ENCODE assay signal across 17 cellular contexts in genomic region chr3:122559906-122560305, GRCh38. TPM values are rescaled to one million over a fixed set of nuclear protein-coding genes. Genes with fewer than 3 reads are reported as not detected.
"Had no signal": no experiment of that assay in that cellular context is flagged by ENCODE, and none has a peak within 500 bp of the region (broad histone marks: within the 10 kb centered on the region; RNA-seq: fewer than 3 reads in every experiment).

No MANE protein-coding gene starts in this region.

- H3K4me3 Mint-ChIP-seq: activated naive CD4-positive, alpha-beta T cell treated with anti-CD3 and anti-CD28 coated beads for 36 hours; activated T-cell treated with anti-CD3 and anti-CD28 coated beads, Interleukin-2, amount 50 U/mL, for 24 hours; immature natural killer cell; mesothelial cell of epicardium; type B pancreatic cell had no signal

- H3K9me3 ChIP-seq: left lung, sigmoid colon, thoracic aorta, vagina had no signal

- H3K27me3 Mint-ChIP-seq: activated T-cell treated with anti-CD3 and anti-CD28 coated beads, Interleukin-2, amount 50 U/mL, for 24 hours; naive thymus-derived CD8-positive, alpha-beta T cell; progenitor cell of endocrine pancreas; T-cell had no signal

- H3K9me3 Mint-ChIP-seq: activated naive CD4-positive, alpha-beta T cell treated with anti-CD3 and anti-CD28 coated beads for 36 hours; activated T-cell treated with anti-CD3 and anti-CD28 coated beads, Interleukin-2, amount 50 U/mL, for 24 hours; immature natural killer cell; mesothelial cell of epicardium; naive thymus-derived CD8-positive, alpha-beta T cell; T-cell; type B pancreatic cell had no signal

- H3K4me3 ChIP-seq: left lung, lung, sigmoid colon, smooth muscle cell, thoracic aorta, vagina had no signal

- H3K27ac ChIP-seq: brain microvascular endothelial cell, foreskin keratinocyte, left lung, thoracic aorta, vagina had no signal

- H3K4me2 ChIP-seq: smooth muscle cell had no signal

- H3K36me3 ChIP-seq: brain microvascular endothelial cell had no signal

- H3K27me3 ChIP-seq: brain microvascular endothelial cell, foreskin keratinocyte, left lung, sigmoid colon, vagina had no signal

- H3K27ac Mint-ChIP-seq: activated naive CD4-positive, alpha-beta T cell treated with anti-CD3 and anti-CD28 coated beads for 36 hours; activated T-cell treated with anti-CD3 and anti-CD28 coated beads, Interleukin-2, amount 50 U/mL, for 24 hours; progenitor cell of endocrine pancreas had no signal

- H3K4me1 ChIP-seq: foreskin keratinocyte had no signal

- DNase-seq: aorta, left lung, sigmoid colon had no signal

RNA-seq across cellular contexts. Expression of gene PARP15, which starts 17.5 kb away (rescaled TPM):
- total RNA-seq: smooth muscle cell had no signal
